Comparison of ENCODE assay signal across 19 cellular contexts in the genomic region with DNA sequence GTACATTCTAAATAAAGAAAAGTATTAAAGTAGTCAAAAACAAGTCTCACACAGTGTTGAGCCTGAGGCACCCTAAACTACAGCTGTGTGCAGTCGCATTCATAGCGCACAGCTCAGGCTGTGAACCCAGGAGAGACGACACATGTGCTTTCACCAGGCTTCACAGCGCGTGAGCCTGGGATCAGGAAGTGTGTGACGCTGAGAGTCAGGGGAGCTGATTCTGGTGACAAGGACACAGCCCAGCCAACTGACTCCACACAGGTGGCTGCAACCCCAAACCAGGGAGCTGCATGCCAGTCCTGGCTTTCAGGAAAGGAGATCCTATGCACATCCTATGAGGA. TPM values are rescaled to one million over a fixed set of nuclear protein-coding genes. Genes with fewer than 3 reads are reported as not detected.
DNase-seq lines count a peak whose midpoint lies in the region; ATAC-seq and TF ChIP-seq lines count a peak whose summit lies in the region.
"Had no signal": no experiment of that assay in that cellular context is flagged by ENCODE, and none has a peak within 500 bp of the region (broad histone marks: within the 10 kb centered on the region; RNA-seq: fewer than 3 reads in every experiment).

No MANE protein-coding gene starts in this region.

- no peak for DNase-seq in Caco-2
- DNase-seq in coronary artery (ENCODE audit: low spot score) = no peak
- no peak for DNase-seq in left lobe of liver (ENCODE audit: low spot score)
- no peak for DNase-seq in smooth muscle cell (lab: John Stamatoyannopoulos, UW; ENCODE audit: unreplicated experiment)
- DNase-seq in T-helper 17 cell = no peak
- DNase-seq in activated effector memory CD4-positive, alpha-beta T cell treated with Interleukin-2 at 50 U/mL for 16 hours = no peak
- DNase-seq: activated CD8-positive, alpha-beta T cell treated with anti-CD3 and anti-CD28 coated beads, Interleukin-2, amount 10 ng/mL, durations not matched to agents 7 days and 5 days; CD4-positive, alpha-beta T cell; hippocampal formation; left colon; naive thymus-derived CD4-positive, alpha-beta T cell; NCI-H748 treated with DMSO at 0.1 percent for 48 hours; stimulated activated CD4-positive, alpha-beta T cell treated with anti-CD3 and anti-CD28 coated beads, Interleukin-1b, Interleukin-23, amount 100 ng/mL, for 48 hours had no signal

- POLR2A ChIA-PET in Caco-2 (lab: Charles Lee) = no interaction called here

- ATAC-seq in left lobe of liver (peak; percentile 15), GM18505 (IDR thresholded peaks at IDR 0.05; ENCODE audit: unreplicated experiment) (no peak), T-helper 17 cell (no peak), GM21515 (IDR thresholded peaks at IDR 0.05; ENCODE audit: unreplicated experiment) (no peak)
- ATAC-seq: activated CD8-positive, alpha-beta T cell treated with anti-CD3 and anti-CD28 coated beads, Interleukin-2, amount 10 ng/mL, durations not matched to agents 7 days and 5 days; left colon; naive thymus-derived CD4-positive, alpha-beta T cell; Panc1 had no signal

- intact Hi-C loops in Caco-2 (cut with micrococcal nuclease; ENCODE audit: unreplicated experiment) = no loop called here

- H3K27me3 Mint-ChIP-seq in Caco-2 (ENCODE audit: insufficient read depth, unreplicated experiment) (no peaks in the 10 kb centered on the region), T-helper 17 cell (peaks cover 47% of the 10 kb centered on the region)

- H3K27ac ChIP-seq in coronary artery (peak overlapping the region; percentile 54 to 92), smooth muscle cell (ENCODE audit: low read depth) (peak overlapping the region; percentile 36)

- H3K4me3 Mint-ChIP-seq in Caco-2 (ENCODE audit: unreplicated experiment) = no peak overlapping the region
- H3K4me3 Mint-ChIP-seq in T-helper 17 cell = no peak overlapping the region
- H3K4me3 Mint-ChIP-seq: activated CD8-positive, alpha-beta T cell treated with anti-CD3 and anti-CD28 coated beads, Interleukin-2, amount 10 ng/mL, durations not matched to agents 7 days and 5 days; CD4-positive, alpha-beta T cell; dendritic cell treated with granulocyte-macrophage colony-stimulating factor and Interleukin-4, amounts not matched to agents 40 ng/mL and 50 ng/mL, for 4 days; naive thymus-derived CD4-positive, alpha-beta T cell had no signal

- H3F3A ChIP-seq in smooth muscle cell (ENCODE audit: low read depth) = peaks cover 69% of the 10 kb centered on the region

- BruUV-seq in Caco-2 (replicated peaks; lab: Mats Ljungman, UMichigan) = no TSS peak

- H3K36me3 ChIP-seq in Caco-2 (ENCODE audit: control insufficient read depth, insufficient read depth, low read length) (no peaks in the 10 kb centered on the region), smooth muscle cell (ENCODE audit: low read depth) (no peaks in the 10 kb centered on the region)
- H3K36me3 ChIP-seq: suprapubic skin had no signal

- H3K4me2 ChIP-seq in smooth muscle cell = no peak overlapping the region

- H3K27ac Mint-ChIP-seq in Caco-2 (ENCODE audit: unreplicated experiment) (peak overlapping the region; percentile 3), T-helper 17 cell (no peak overlapping the region)
- H3K27ac Mint-ChIP-seq: activated CD8-positive, alpha-beta T cell treated with anti-CD3 and anti-CD28 coated beads, Interleukin-2, amount 10 ng/mL, durations not matched to agents 7 days and 5 days; activated T-helper 2 cell treated with anti-CD3 and anti-CD28 coated beads, Interferon-gamma antibody, Interleukin-2, Interleukin-4, amounts not matched to agents 10 μg/mL and 5 μg/mL and 100 μg/mL, durations not matched to agents 14 hours and 24 hours and 36 hours; CD4-positive, alpha-beta T cell; dendritic cell treated with granulocyte-macrophage colony-stimulating factor and Interleukin-4, amounts not matched to agents 40 ng/mL and 50 ng/mL, for 4 days; naive thymus-derived CD4-positive, alpha-beta T cell had no signal

- peaks cover 97% of the 10 kb centered on the region for H3K79me2 ChIP-seq in smooth muscle cell (ENCODE audit: low read depth)

- H3K27me3 ChIP-seq in Caco-2 (replicated peaks; ENCODE audit: control insufficient read depth, insufficient read depth, low read length) = no peaks in the 10 kb centered on the region
- no peaks in the 10 kb centered on the region for H3K27me3 ChIP-seq in smooth muscle cell (ENCODE audit: low read depth)

- H2AFZ ChIP-seq in smooth muscle cell (ENCODE audit: low read depth) = no peak overlapping the region

- TF ChIP-seq CTCF in Caco-2 (IDR thresholded peaks at IDR 0.05; ENCODE audit: insufficient read depth in 1 of 2, low read depth in 1 of 2, low read length in 1 of 2, severe bottlenecking in 1 of 2, unreplicated experiment in 1 of 2) (no peak), coronary artery (IDR thresholded peaks at IDR 0.05) (no peak), smooth muscle cell (IDR thresholded peaks at IDR 0.05; ENCODE audit: borderline replicate concordance, insufficient read depth, poor library complexity, severe bottlenecking) (no peak)

- no peak for TF ChIP-seq POLR2A in GM18505 (IDR thresholded peaks at IDR 0.05; ENCODE audit: borderline replicate concordance, extremely low read depth, insufficient read depth, insufficient read length)

- H3K9me3 ChIP-seq in Caco-2 = no peaks in the 10 kb centered on the region
- no peaks in the 10 kb centered on the region for H3K9me3 ChIP-seq in smooth muscle cell (replicated peaks; ENCODE audit: low read depth)
- H3K9me3 ChIP-seq in T-helper 17 cell (ENCODE audit: control insufficient read depth, low read length, poor library complexity, severe bottlenecking) = no peaks in the 10 kb centered on the region
- H3K9me3 ChIP-seq: suprapubic skin had no signal

- H3K4me1 ChIP-seq in Caco-2 (peaks cover 38% of the 10 kb centered on the region), smooth muscle cell (ENCODE audit: low read depth) (peaks cover 75% of the 10 kb centered on the region)

- CTCF ChIA-PET in Caco-2 (lab: Charles Lee) = no interaction called here

- peaks cover 25% of the 10 kb centered on the region for H3K4me1 Mint-ChIP-seq in Caco-2 (ENCODE audit: low read depth, unreplicated experiment)
- H3K4me1 Mint-ChIP-seq in T-helper 17 cell = peaks cover 3% of the 10 kb centered on the region
- H3K4me1 Mint-ChIP-seq: naive thymus-derived CD4-positive, alpha-beta T cell had no signal

- H3K36me3 Mint-ChIP-seq in Caco-2 (ENCODE audit: insufficient read depth, unreplicated experiment) (no peaks in the 10 kb centered on the region), T-helper 17 cell (ENCODE audit: low read depth) (no peaks in the 10 kb centered on the region)
- H3K36me3 Mint-ChIP-seq: naive thymus-derived CD4-positive, alpha-beta T cell had no signal

- peaks cover 1% of the 10 kb centered on the region for H3K9me3 Mint-ChIP-seq in Caco-2 (ENCODE audit: unreplicated experiment)
- H3K9me3 Mint-ChIP-seq: activated T-helper 2 cell treated with anti-CD3 and anti-CD28 coated beads, Interferon-gamma antibody, Interleukin-2, Interleukin-4, amounts not matched to agents 10 μg/mL and 5 μg/mL and 100 μg/mL, durations not matched to agents 14 hours and 24 hours and 36 hours; CD4-positive, alpha-beta T cell; dendritic cell treated with granulocyte-macrophage colony-stimulating factor and Interleukin-4, amounts not matched to agents 40 ng/mL and 50 ng/mL, for 4 days had no signal

- no peak overlapping the region for H3K4me3 ChIP-seq in Caco-2 (ENCODE audit: low read depth, low read length)
- peak overlapping the region; percentile 42 for H3K4me3 ChIP-seq in coronary artery
- no peak overlapping the region for H3K4me3 ChIP-seq in smooth muscle cell

- H4K20me1 ChIP-seq in smooth muscle cell (ENCODE audit: low read depth) = peaks cover 100% of the 10 kb centered on the region

- WGBS in smooth muscle cell (ENCODE audit: low lambda C conversion rate) = 60% methylated on average over 6 of the region's 6 CpGs

- H3K9ac ChIP-seq in smooth muscle cell (ENCODE audit: low read depth) = no peak overlapping the region

RNA-seq across cellular contexts. Expression of a gene that starts 41.6 kb away (rescaled TPM):
- total RNA-seq in Caco-2 (2022) (4.5 and 4.8 TPM in 2 replicates), left lobe of liver (9.1 TPM), smooth muscle cell (4,372 and 5,353 TPM in 2 replicates), T-helper 17 cell (under 1 TPM in 1 of 2 donors, not detected in 1; 0.37 TPM)
- 1,844 and 2,409 TPM in 2 replicates for polyA plus RNA-seq in smooth muscle cell
- total RNA-seq: activated CD8-positive, alpha-beta T cell treated with anti-CD3 and anti-CD28 coated beads, Interleukin-2, amount 10 ng/mL, durations not matched to agents 7 days and 5 days; activated T-helper 2 cell treated with anti-CD3 and anti-CD28 coated beads, Interferon-gamma antibody, Interleukin-2, Interleukin-4, amounts not matched to agents 10 μg/mL and 5 μg/mL and 100 μg/mL, durations not matched to agents 14 hours and 24 hours and 36 hours had no signal
- polyA plus RNA-seq: naive thymus-derived CD4-positive, alpha-beta T cell had no signal

RNA-seq across cellular contexts. Expression of a gene that starts 41.8 kb away (rescaled TPM):
- 17.1 and 19.2 TPM in 2 replicates for total RNA-seq in Caco-2 (2022)
- total RNA-seq in left lobe of liver = 12.4 TPM
- total RNA-seq in smooth muscle cell = 1,456 and 1,535 TPM in 2 replicates
- polyA plus RNA-seq in smooth muscle cell = 2,012 and 2,786 TPM in 2 replicates
- 1 to 10 TPM in 1 of 2 donors, under 1 TPM in 1; 0.07 to 1.9 TPM for total RNA-seq in T-helper 17 cell
- total RNA-seq: activated CD8-positive, alpha-beta T cell treated with anti-CD3 and anti-CD28 coated beads, Interleukin-2, amount 10 ng/mL, durations not matched to agents 7 days and 5 days; activated T-helper 2 cell treated with anti-CD3 and anti-CD28 coated beads, Interferon-gamma antibody, Interleukin-2, Interleukin-4, amounts not matched to agents 10 μg/mL and 5 μg/mL and 100 μg/mL, durations not matched to agents 14 hours and 24 hours and 36 hours; CD4-positive, alpha-beta T cell had no signal
- polyA plus RNA-seq: naive thymus-derived CD4-positive, alpha-beta T cell had no signal

Comparison
In these comparisons a context has a peak if more than half of its experiments do, and no peak if none do; other contexts are left out.
1. RNA of a gene that starts 41.6 kb away (total RNA-seq): 4,372 to 5,353 TPM in smooth muscle cell; 9.1 TPM in left lobe of liver (single experiment), 4.5 to 4.8 TPM in Caco-2 and 0.37 TPM in T-helper 17 cell; every median in the first group is over 100 times any median in the second.
2. RNA of a gene that starts 41.8 kb away (total RNA-seq): 1,456 to 1,535 TPM in smooth muscle cell; 17.1 to 19.2 TPM in Caco-2, 12.4 TPM in left lobe of liver (single experiment) and 0.07 to 1.9 TPM in T-helper 17 cell; every median in the first group is over 10 times any median in the second.